In the genomic region with DNA sequence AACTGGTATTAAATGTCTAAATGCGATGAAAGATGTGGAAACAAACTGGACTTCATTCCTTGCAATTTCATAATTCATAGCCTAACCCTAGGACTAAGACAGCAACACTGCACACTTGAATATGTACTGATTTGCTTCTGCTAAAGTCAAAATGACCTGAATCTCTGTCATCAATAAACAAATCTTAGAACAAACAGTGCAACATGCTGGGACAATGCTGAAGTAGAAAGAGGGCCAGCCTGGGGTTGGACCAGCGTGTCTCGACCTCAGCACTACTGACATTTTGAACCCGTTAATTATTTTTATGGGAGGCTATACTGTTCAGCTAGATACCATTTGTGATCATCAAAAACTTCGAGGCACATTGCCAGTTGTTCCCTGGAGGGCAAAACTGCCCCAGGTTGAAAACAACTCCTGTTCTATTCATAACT, we compare ENCODE assay signal across 1 cellular context.
TF ChIP-seq lines count a peak whose summit lies in the region.

No MANE protein-coding gene starts in this region.

TF ChIP-seq in HepG2, 621 proteins besides CTCF, POLR2A, EP300 and RAD21 (continued from another document):
- TF ChIP-seq, protein P1, sequence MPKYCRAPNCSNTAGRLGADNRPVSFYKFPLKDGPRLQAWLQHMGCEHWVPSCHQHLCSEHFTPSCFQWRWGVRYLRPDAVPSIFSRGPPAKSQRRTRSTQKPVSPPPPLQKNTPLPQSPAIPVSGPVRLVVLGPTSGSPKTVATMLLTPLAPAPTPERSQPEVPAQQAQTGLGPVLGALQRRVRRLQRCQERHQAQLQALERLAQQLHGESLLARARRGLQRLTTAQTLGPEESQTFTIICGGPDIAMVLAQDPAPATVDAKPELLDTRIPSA (CRISPR knock-in tag; IDR thresholded peaks at IDR 0.05; ENCODE audit: borderline replicate concordance): no peak
- TF ChIP-seq, protein P2, sequence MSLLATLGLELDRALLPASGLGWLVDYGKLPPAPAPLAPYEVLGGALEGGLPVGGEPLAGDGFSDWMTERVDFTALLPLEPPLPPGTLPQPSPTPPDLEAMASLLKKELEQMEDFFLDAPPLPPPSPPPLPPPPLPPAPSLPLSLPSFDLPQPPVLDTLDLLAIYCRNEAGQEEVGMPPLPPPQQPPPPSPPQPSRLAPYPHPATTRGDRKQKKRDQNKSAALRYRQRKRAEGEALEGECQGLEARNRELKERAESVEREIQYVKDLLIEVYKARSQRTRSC (CRISPR knock-in tag; IDR thresholded peaks at IDR 0.05; ENCODE audit: low read depth): no peak
- no peak for TF ChIP-seq TOPORS (CRISPR knock-in tag; IDR thresholded peaks at IDR 0.05)
- TF ChIP-seq ATRX (CRISPR knock-in tag; IDR thresholded peaks at IDR 0.05; ENCODE audit: borderline replicate concordance): no peak
- TF ChIP-seq NFIC (IDR thresholded peaks at IDR 0.05; ENCODE audit: low read length): no peak
- no peak for TF ChIP-seq ZBTB7A (CRISPR knock-in tag; IDR thresholded peaks at IDR 0.05)
- no peak for TF ChIP-seq IRF2 (CRISPR knock-in tag; IDR thresholded peaks at IDR 0.05)
- TF ChIP-seq NR2C2 (CRISPR knock-in tag; IDR thresholded peaks at IDR 0.05; ENCODE audit: borderline replicate concordance): no peak
- TF ChIP-seq TCF7 (IDR thresholded peaks at IDR 0.05; ENCODE audit: low read depth): no peak
- TF ChIP-seq, protein P3, sequence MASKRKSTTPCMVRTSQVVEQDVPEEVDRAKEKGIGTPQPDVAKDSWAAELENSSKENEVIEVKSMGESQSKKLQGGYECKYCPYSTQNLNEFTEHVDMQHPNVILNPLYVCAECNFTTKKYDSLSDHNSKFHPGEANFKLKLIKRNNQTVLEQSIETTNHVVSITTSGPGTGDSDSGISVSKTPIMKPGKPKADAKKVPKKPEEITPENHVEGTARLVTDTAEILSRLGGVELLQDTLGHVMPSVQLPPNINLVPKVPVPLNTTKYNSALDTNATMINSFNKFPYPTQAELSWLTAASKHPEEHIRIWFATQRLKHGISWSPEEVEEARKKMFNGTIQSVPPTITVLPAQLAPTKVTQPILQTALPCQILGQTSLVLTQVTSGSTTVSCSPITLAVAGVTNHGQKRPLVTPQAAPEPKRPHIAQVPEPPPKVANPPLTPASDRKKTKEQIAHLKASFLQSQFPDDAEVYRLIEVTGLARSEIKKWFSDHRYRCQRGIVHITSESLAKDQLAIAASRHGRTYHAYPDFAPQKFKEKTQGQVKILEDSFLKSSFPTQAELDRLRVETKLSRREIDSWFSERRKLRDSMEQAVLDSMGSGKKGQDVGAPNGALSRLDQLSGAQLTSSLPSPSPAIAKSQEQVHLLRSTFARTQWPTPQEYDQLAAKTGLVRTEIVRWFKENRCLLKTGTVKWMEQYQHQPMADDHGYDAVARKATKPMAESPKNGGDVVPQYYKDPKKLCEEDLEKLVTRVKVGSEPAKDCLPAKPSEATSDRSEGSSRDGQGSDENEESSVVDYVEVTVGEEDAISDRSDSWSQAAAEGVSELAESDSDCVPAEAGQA (IDR thresholded peaks at IDR 0.05; ENCODE audit: low read depth): no peak
- TF ChIP-seq, protein P3 (CRISPR knock-in tag; IDR thresholded peaks at IDR 0.05; ENCODE audit: borderline replicate concordance): no peak
- TF ChIP-seq, protein P4, sequence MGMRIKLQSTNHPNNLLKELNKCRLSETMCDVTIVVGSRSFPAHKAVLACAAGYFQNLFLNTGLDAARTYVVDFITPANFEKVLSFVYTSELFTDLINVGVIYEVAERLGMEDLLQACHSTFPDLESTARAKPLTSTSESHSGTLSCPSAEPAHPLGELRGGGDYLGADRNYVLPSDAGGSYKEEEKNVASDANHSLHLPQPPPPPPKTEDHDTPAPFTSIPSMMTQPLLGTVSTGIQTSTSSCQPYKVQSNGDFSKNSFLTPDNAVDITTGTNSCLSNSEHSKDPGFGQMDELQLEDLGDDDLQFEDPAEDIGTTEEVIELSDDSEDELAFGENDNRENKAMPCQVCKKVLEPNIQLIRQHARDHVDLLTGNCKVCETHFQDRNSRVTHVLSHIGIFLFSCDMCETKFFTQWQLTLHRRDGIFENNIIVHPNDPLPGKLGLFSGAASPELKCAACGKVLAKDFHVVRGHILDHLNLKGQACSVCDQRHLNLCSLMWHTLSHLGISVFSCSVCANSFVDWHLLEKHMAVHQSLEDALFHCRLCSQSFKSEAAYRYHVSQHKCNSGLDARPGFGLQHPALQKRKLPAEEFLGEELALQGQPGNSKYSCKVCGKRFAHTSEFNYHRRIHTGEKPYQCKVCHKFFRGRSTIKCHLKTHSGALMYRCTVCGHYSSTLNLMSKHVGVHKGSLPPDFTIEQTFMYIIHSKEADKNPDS (CRISPR knock-in tag; IDR thresholded peaks at IDR 0.05): no peak
- no peak for TF ChIP-seq U2AF2 (IDR thresholded peaks at IDR 0.05; ENCODE audit: low read depth, low read length)
